In genomic region chrX:6748595-6748994, GRCh38 we compare ENCODE assay signal across 14 cellular contexts.
"Had no signal": no experiment of that assay in that cellular context is flagged by ENCODE, and none has a peak within 500 bp of the region (broad histone marks: within the 10 kb centered on the region; RNA-seq: fewer than 3 reads in every experiment).

No MANE protein-coding gene starts in this region.

- H3K27ac ChIP-seq: brain microvascular endothelial cell, ovary had no signal

- ATAC-seq: activated CD8-positive, alpha-beta memory T cell treated with anti-CD3 and anti-CD28 coated beads, Interleukin-2, amount 10 ng/mL, durations not matched to agents 7 days and 5 days; activated naive CD4-positive, alpha-beta T cell treated with anti-CD3 and anti-CD28 coated beads, Interleukin-2, amount 50 U/mL, for 72 hours; activated T-cell treated with anti-CD3 and anti-CD28 coated beads, Interleukin-2, amount 50 U/mL, for 4 hours had no signal

- DNase-seq: activated CD4-positive, alpha-beta T cell treated with anti-CD3 and anti-CD28 coated beads for 1 hour; activated CD4-positive, alpha-beta T cell treated with anti-CD3 and anti-CD28 coated beads, Interleukin-2, amount 50 U/mL, for 48 hours; activated CD8-positive, alpha-beta memory T cell treated with anti-CD3 and anti-CD28 coated beads, Interleukin-2, amount 10 ng/mL, durations not matched to agents 7 days and 5 days; activated effector memory CD4-positive, alpha-beta T cell treated with anti-CD3 and anti-CD28 coated beads, Interleukin-2, amount 50 U/mL, for 16 hours; activated T-cell treated with anti-CD3 and anti-CD28 coated beads, Interleukin-2, amount 50 U/mL, for 4 hours; amniotic stem cell; brain microvascular endothelial cell; cerebellar nuclear complex; endodermal cell; hippocampal formation; kidney glomerular epithelial cell; ovary; stimulated activated CD4-positive, alpha-beta T cell treated with anti-CD3 and anti-CD28 coated beads, Interleukin-2, amount 100 ng/mL, for 48 hours had no signal
